ENCODE assay signal across 8 cellular contexts in genomic region chr9:96854073-96854876, GRCh38. TPM values are rescaled to one million over a fixed set of nuclear protein-coding genes. Genes with fewer than 3 reads are reported as not detected.
DNase-seq lines count a peak whose midpoint lies in the region; ATAC-seq, FAIRE-seq and TF ChIP-seq lines count a peak whose summit lies in the region.

Gene ZNF782 (minus strand): TSS chr9:96854514. CDS start chr9:96851961, 2,553 bp downstream.

- H3K4me3 ChIP-seq in H1 (ENCODE audit: extremely low read depth in 1 of 4, insufficient read depth in 2 of 4, low read depth in 3 of 4, low read length in 4 of 4), result peak within 1 kb of the TSS; percentile 71 to 85 (median 74)

- no peak within 1 kb of the TSS for H4K91ac ChIP-seq in H1 (replicated peaks; ENCODE audit: insufficient read length, low read length)

- no peaks in the 10 kb centered on the region for H3K9me3 Mint-ChIP-seq in memory B cell

- H3K79me2 ChIP-seq in H1 (ENCODE audit: control insufficient read depth in 1 of 2, insufficient read depth in 2 of 2, low read length in 2 of 2), result peaks cover 4 to 37% of the 10 kb centered on the region in 2 experiments; a peak in 3 of 4 replicates

- no peak within 1 kb of the TSS for H3K23ac ChIP-seq in H1 (ENCODE audit: insufficient read length)

- peak within 1 kb of the TSS; percentile 34 to 60 (median 52) for H3K9ac ChIP-seq in H1 (replicated peaks in 1 of 4; ENCODE audit: extremely low read depth in 1 of 4, low read depth in 3 of 4, low read length in 3 of 4)

- no peak within 1 kb of the TSS for H3K56ac ChIP-seq in H1 (replicated peaks; ENCODE audit: insufficient read length, low read depth, low read length)

- no peak within 1 kb of the TSS for H2AFZ ChIP-seq in H1 (ENCODE audit: low read length)

- H3K27ac Mint-ChIP-seq in memory B cell, result peak within 1 kb of the TSS; percentile 94

- no peaks in the 10 kb centered on the region for H3K9me3 ChIP-seq in H1 (ENCODE audit: insufficient read depth in 2 of 2, low read depth in 1 of 2, low read length in 1 of 2)

- no peak within 1 kb of the TSS for H2BK5ac ChIP-seq in H1 (ENCODE audit: low read depth, low read length)

- DNase-seq in CMK (ENCODE audit: low read depth) (peak; percentile 89), HT-29 (ENCODE audit: low spot score) (peak; percentile 94), H1 (ENCODE audit: low read depth in 1 of 2, low spot score in 2 of 2) (peak; percentile 95 to 96), memory B cell (ENCODE audit: low spot score in 2 of 2) (peak; percentile 72 to 75)
- DNase-seq in NK-92 treated with Interleukin-12 subunit alpha and Interleukin-12 subunit beta, amount 100 ng/mL, for 24 hours (lab: John Stamatoyannopoulos, UW), result peak; percentile 76
- DNase-seq in activated CD8-positive, alpha-beta memory T cell treated with anti-CD3 and anti-CD28 coated beads for 4 hours (ENCODE audit: low read depth in 2 of 2), result peak; percentile 71 to 81
- DNase-seq in stimulated activated CD8-positive, alpha-beta memory T cell treated with anti-CD3 and anti-CD28 coated beads, Interleukin-12 subunit alpha, Interleukin-12 subunit beta, amount 100 ng/mL, for 1 hour (ENCODE audit: low read depth), result peak; percentile 71

- no peak within 1 kb of the TSS for H2BK120ac ChIP-seq in H1 (replicated peaks; ENCODE audit: low read depth, low read length)

- peaks cover 7% of the 10 kb centered on the region for H3K36me3 Mint-ChIP-seq in memory B cell

- peaks cover 0 to 3% (median 0%) of the 10 kb centered on the region in 4 experiments; a peak in 1 of 8 replicates for H3K36me3 ChIP-seq in H1 (ENCODE audit: control insufficient read depth in 2 of 4, insufficient read depth in 4 of 4, low read length in 3 of 4)

- no peak within 1 kb of the TSS for H3K4ac ChIP-seq in H1 (replicated peaks; ENCODE audit: insufficient read length, low read depth, low read length)

- CTCF ChIA-PET in H1 (lab: Charles Lee; ENCODE audit: partially characterized antibody), result interaction anchor here (0.6 to 1.1 kb wide), 4 partner anchors 22 to 413 kb away, joined by 3 to 5 read pairs (median 3); no protein-coding TSS in a partner anchor

- no peak within 1 kb of the TSS for H3K27ac ChIP-seq in H1 (ENCODE audit: low read depth, low read length)

- H3K4me1 ChIP-seq in H1 (replicated peaks in 1 of 4; ENCODE audit: control insufficient read depth in 3 of 4, insufficient read depth in 4 of 4, low read length in 3 of 4), result peaks cover 0 to 10% (median 7%) of the 10 kb centered on the region in 4 experiments; a peak in 5 of 7 replicates

- no peaks in the 10 kb centered on the region for H3K27me3 ChIP-seq in H1 (replicated peaks in 1 of 4; ENCODE audit: control insufficient read depth in 3 of 4, extremely low read depth in 1 of 4, insufficient read depth in 3 of 4, low read length in 3 of 4)

- H2BK20ac ChIP-seq in H1 (ENCODE audit: low read length), result no peak within 1 kb of the TSS

- H4K20me1 ChIP-seq in H1 (replicated peaks in 1 of 2; ENCODE audit: control insufficient read depth in 1 of 2, insufficient read depth in 2 of 2, low read length in 2 of 2), result peaks cover 0 to 3% of the 10 kb centered on the region in 2 experiments

- peaks cover 5% of the 10 kb centered on the region for H3K23me2 ChIP-seq in H1 (ENCODE audit: low read depth, low read length)

- TF ChIP-seq EP300 in H1 (IDR thresholded peaks at IDR 0.05; ENCODE audit: borderline replicate concordance in 1 of 2, low read depth in 2 of 2, low read length in 2 of 2), result 0 out of 3 replicates have a peak, but pooled peaks of 1 of the 2 experiments have one; percentile 46

- 3% methylated on average over 46 of the region's 66 CpGs; no CpG with 5 or more reads in 1 of the 2 experiments for WGBS in H1 (ENCODE audit: extremely low coverage in 1 of 2, insufficient coverage in 1 of 2, insufficient read length in 1 of 2, insufficient replicate concordance in 2 of 2, low coverage in 1 of 2, low lambda C conversion rate in 2 of 2, missing lambda C conversion rate in 1 of 2), 2 experiments

- H4K5ac ChIP-seq in H1 (ENCODE audit: insufficient read length, low read depth, low read length), result no peak within 1 kb of the TSS

- TF ChIP-seq CTCF in H1 (IDR thresholded peaks at IDR 0.05; ENCODE audit: control extremely low read depth in 1 of 3, insufficient read depth in 1 of 3, low read depth in 1 of 3, low read length in 3 of 3), result no peak

- POLR2A ChIA-PET in H1 (lab: Charles Lee; ENCODE audit: partially characterized antibody), result interaction anchor here (0.7 to 2.1 kb wide), 11 partner anchors 9 to 453 kb away, joined by 3 to 6 read pairs (median 3); partner anchors contain the start of genes CCDC180, CTSV and ZNF510

- H3K14ac ChIP-seq in H1 (ENCODE audit: insufficient read length), result no peak within 1 kb of the TSS

- H3K4me2 ChIP-seq in H1 (ENCODE audit: insufficient read depth in 1 of 2, low read depth in 2 of 2, low read length in 2 of 2), result peak within 1 kb of the TSS; percentile 85 to 92

- no peak within 1 kb of the TSS for H3K18ac ChIP-seq in H1 (ENCODE audit: extremely low read depth, low read length)

- H3K27me3 Mint-ChIP-seq in memory B cell, result peaks cover 4% of the 10 kb centered on the region

- peaks cover 26% of the 10 kb centered on the region for H3K4me1 Mint-ChIP-seq in memory B cell

- H2AK5ac ChIP-seq in H1 (ENCODE audit: low read depth, low read length), result no peak within 1 kb of the TSS

- no peak within 1 kb of the TSS for H2BK12ac ChIP-seq in H1 (ENCODE audit: low read depth, low read length)

- TF ChIP-seq POLR2A in H1 (IDR thresholded peaks at IDR 0.05; ENCODE audit: control extremely low read depth in 1 of 2, low read depth in 2 of 2, low read length in 2 of 2), result no peak

- FAIRE-seq in H1 (lab: Jason Lieb, UNC), result peak; percentile 63

- 0 out of 2 replicates have a peak within 1 kb of the TSS, but pooled peaks have one; percentile 19 for H4K8ac ChIP-seq in H1 (ENCODE audit: extremely low read depth, insufficient read depth, low read length)

- TF ChIP-seq RAD21 in H1 (IDR thresholded peaks at IDR 0.05 in 1 of 2, conservative IDR thresholded peaks at IDR 0.05 in 1 of 2; ENCODE audit: low read depth in 2 of 2, low read length in 2 of 2), result peak; percentile 1 to 7; a peak in 1 of 4 replicates

- H3K79me1 ChIP-seq in H1 (ENCODE audit: low read depth, low read length), result peaks cover 11% of the 10 kb centered on the region; the same call in 1 of the 2 replicates

- H3K4me3 Mint-ChIP-seq in memory B cell, result peak within 1 kb of the TSS; percentile 99

- ATAC-seq in GM19468 (IDR thresholded peaks at IDR 0.05; ENCODE audit: extremely low read depth, unreplicated experiment) (peak; percentile 53), memory B cell (ENCODE audit: low read depth) (peak; percentile 89)

- no peak within 1 kb of the TSS for H2BK15ac ChIP-seq in H1 (ENCODE audit: low read length)

TF ChIP-seq in H1, 55 proteins besides CTCF, POLR2A, EP300 and RAD21 (continues in another document):
- TF ChIP-seq POU5F1 (IDR thresholded peaks at IDR 0.05; ENCODE audit: low read depth, low read length) (no peak), NANOG (IDR thresholded peaks at IDR 0.05; ENCODE audit: insufficient read depth, low read depth, low read length, poor library complexity, severe bottlenecking) (no peak), RBBP5 (IDR thresholded peaks at IDR 0.05; ENCODE audit: borderline replicate concordance, low read depth, low read length) (peak; percentile 76; the same call in 1 of the 2 replicates), PHF8 (conservative IDR thresholded peaks at IDR 0.05; ENCODE audit: low read depth, low read length) (peak; percentile 60), CHD1 (IDR thresholded peaks at IDR 0.05; ENCODE audit: low read depth, low read length) (no peak), ASH2L (IDR thresholded peaks at IDR 0.05; ENCODE audit: low read length) (peak; percentile 86), KDM5A (IDR thresholded peaks at IDR 0.05; ENCODE audit: low read length) (no peak), SP4 (IDR thresholded peaks at IDR 0.05; ENCODE audit: low read length) (no peak), JUND (IDR thresholded peaks at IDR 0.05; ENCODE audit: low read length) (no peak), FOSL1 (IDR thresholded peaks at IDR 0.05; ENCODE audit: insufficient read depth, low read depth, low read length) (no peak), RXRA (IDR thresholded peaks at IDR 0.05; ENCODE audit: insufficient read depth, low read depth, low read length) (no peak), RFX5 (IDR thresholded peaks at IDR 0.05; ENCODE audit: borderline replicate concordance, low read depth, low read length) (no peak)

RNA-seq across cellular contexts. Expression of gene ZNF782, which starts in this region (rescaled TPM):
- 2.6 and 11.1 TPM in 2 replicates for total RNA-seq in HT-29 (2014; rRNA removed; shearing (Covaris generic))
- 5.2 and 7.4 TPM in 2 replicates for total RNA-seq in H1 (2021; fragmentation: NEBNext Ultra II Directional; extraction: Animal tissue kit (Norgen Biotek cat#: 25700))
- 1.1 and 1.4 TPM in 2 replicates for polyA plus RNA-seq in H1 (2011; rRNA removed)
- 2.2 TPM for polyA plus RNA-seq in H1 (2011; cell fraction: cytosol; rRNA removed)
- 4.3 TPM for polyA plus RNA-seq in H1 (2011; cell fraction: nucleus; rRNA removed)
- polyA plus RNA-seq in H1 (2012, experiment 1 of 2), result 2.0 to 3.7 TPM (median 2.8 TPM) in 4 replicates
- polyA plus RNA-seq in H1 (2012, experiment 2 of 2), result 0.10 TPM
- 3.7 TPM for polyA plus RNA-seq in H1 (2013, experiment 1 of 2)
- polyA plus RNA-seq in H1 (2013, experiment 2 of 2), result 3.5 TPM
- 5.5 and 7.7 TPM in 2 replicates for polyA minus RNA-seq in H1 (2011; rRNA and poly(A)+ RNA removed)
- 4.5 TPM for polyA minus RNA-seq in H1 (2011; cell fraction: cytosol; rRNA and poly(A)+ RNA removed)
- 18.3 TPM for polyA minus RNA-seq in H1 (2011; cell fraction: nucleus; rRNA and poly(A)+ RNA removed)
